ENCODE assay signal across 21 cellular contexts in genomic region chr4:11042760-11043159, GRCh38.
"Had no signal": no experiment of that assay in that cellular context is flagged by ENCODE, and none has a peak within 500 bp of the region (broad histone marks: within the 10 kb centered on the region; RNA-seq: fewer than 3 reads in every experiment).

No MANE protein-coding gene starts in this region.

- H3K36me3 ChIP-seq: suprapubic skin, upper lobe of left lung had no signal

- H3K36me3 Mint-ChIP-seq: activated naive CD8-positive, alpha-beta T cell treated with anti-CD3 and anti-CD28 coated beads, Interleukin-2, amount 10 ng/mL, durations not matched to agents 7 days and 5 days; immature natural killer cell had no signal

- H3K4me3 ChIP-seq: mucosa of descending colon, suprapubic skin, upper lobe of left lung had no signal

- ATAC-seq: activated T-cell treated with anti-CD3 and anti-CD28 coated beads, Interleukin-2, amount 50 U/mL, for 4 hours; left cardiac atrium; mucosa of descending colon; natural killer cell treated with Interleukin-12 subunit alpha and Interleukin-12 subunit beta and Interleukin-15 and Interleukin-18, amount 100 ng/mL, for 72 hours; right cardiac atrium had no signal

- DNase-seq: activated CD4-positive, alpha-beta T cell treated with anti-CD3 and anti-CD28 coated beads for 1 hour; activated CD4-positive, alpha-beta T cell treated with anti-CD3 and anti-CD28 coated beads, Interleukin-2, amount 50 U/mL, for 48 hours; activated effector memory CD4-positive, alpha-beta T cell treated with anti-CD3 and anti-CD28 coated beads, Interleukin-2, amount 50 U/mL, for 16 hours; activated naive CD8-positive, alpha-beta T cell treated with anti-CD3 and anti-CD28 coated beads, Interleukin-2, amount 10 ng/mL, durations not matched to agents 7 days and 5 days; activated T-cell treated with anti-CD3 and anti-CD28 coated beads, Interleukin-2, amount 50 U/mL, for 4 hours; anterior cingulate cortex; cerebellar nuclear complex; endodermal cell; immature natural killer cell; left cardiac atrium; mammary epithelial cell; nucleus accumbens; right cardiac atrium; stimulated activated CD4-positive, alpha-beta T cell treated with anti-CD3 and anti-CD28 coated beads, Interleukin-2, amount 100 ng/mL, for 24 hours; stimulated activated naive CD4-positive, alpha-beta T cell treated with Interleukin-2 at 50 U/mL for 16 hours; T1000; upper lobe of left lung had no signal

- H3K27me3 ChIP-seq: suprapubic skin, upper lobe of left lung had no signal

- H3K27ac Mint-ChIP-seq: activated naive CD8-positive, alpha-beta T cell treated with anti-CD3 and anti-CD28 coated beads, Interleukin-2, amount 10 ng/mL, durations not matched to agents 7 days and 5 days; endodermal cell; immature natural killer cell; natural killer cell treated with Interleukin-12 subunit alpha and Interleukin-12 subunit beta and Interleukin-15 and Interleukin-18, amount 100 ng/mL, for 72 hours; progenitor cell of endocrine pancreas had no signal

- H3K27me3 Mint-ChIP-seq: natural killer cell treated with Interleukin-12 subunit alpha and Interleukin-12 subunit beta and Interleukin-15 and Interleukin-18, amount 100 ng/mL, for 72 hours; progenitor cell of endocrine pancreas had no signal

- H3K4me1 Mint-ChIP-seq: activated naive CD8-positive, alpha-beta T cell treated with anti-CD3 and anti-CD28 coated beads, Interleukin-2, amount 10 ng/mL, durations not matched to agents 7 days and 5 days had no signal

- H3K4me3 Mint-ChIP-seq: activated naive CD8-positive, alpha-beta T cell treated with anti-CD3 and anti-CD28 coated beads, Interleukin-2, amount 10 ng/mL, durations not matched to agents 7 days and 5 days; activated T-cell treated with anti-CD3 and anti-CD28 coated beads, Interleukin-2, amount 50 U/mL, for 4 hours; endodermal cell; immature natural killer cell; natural killer cell treated with Interleukin-12 subunit alpha and Interleukin-12 subunit beta and Interleukin-15 and Interleukin-18, amount 100 ng/mL, for 72 hours had no signal

- H3K27ac ChIP-seq: suprapubic skin, upper lobe of left lung had no signal

- H3K4me1 ChIP-seq: suprapubic skin had no signal
